In the genomic region with DNA sequence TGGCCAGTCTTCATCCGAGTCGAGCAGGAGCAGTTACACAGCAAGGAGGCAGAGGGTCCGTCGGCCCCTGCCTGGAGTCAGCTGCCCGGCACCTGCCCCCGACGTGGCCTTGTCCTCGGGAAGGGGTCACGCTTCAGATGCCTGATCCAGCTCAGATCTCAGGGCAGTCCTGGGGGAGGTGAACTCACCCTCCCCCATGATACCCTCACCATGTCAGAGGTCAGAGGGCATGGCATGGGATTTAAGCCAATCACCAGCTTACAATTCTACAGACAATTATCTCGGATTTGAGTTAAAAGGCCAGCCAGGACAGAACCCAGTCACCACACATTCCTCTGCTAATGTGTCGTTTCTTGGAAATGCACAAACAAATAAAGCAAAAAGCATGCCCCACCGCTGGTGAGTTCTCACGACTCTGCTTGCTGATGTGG, we compare ENCODE assay signal across 1 cellular context.
TF ChIP-seq lines count a peak whose summit lies in the region.

No MANE protein-coding gene starts in this region.

TF ChIP-seq in GM23338, 12 proteins besides CTCF, POLR2A, EP300 and RAD21 (continued from another document):
- TF ChIP-seq, protein P1, sequence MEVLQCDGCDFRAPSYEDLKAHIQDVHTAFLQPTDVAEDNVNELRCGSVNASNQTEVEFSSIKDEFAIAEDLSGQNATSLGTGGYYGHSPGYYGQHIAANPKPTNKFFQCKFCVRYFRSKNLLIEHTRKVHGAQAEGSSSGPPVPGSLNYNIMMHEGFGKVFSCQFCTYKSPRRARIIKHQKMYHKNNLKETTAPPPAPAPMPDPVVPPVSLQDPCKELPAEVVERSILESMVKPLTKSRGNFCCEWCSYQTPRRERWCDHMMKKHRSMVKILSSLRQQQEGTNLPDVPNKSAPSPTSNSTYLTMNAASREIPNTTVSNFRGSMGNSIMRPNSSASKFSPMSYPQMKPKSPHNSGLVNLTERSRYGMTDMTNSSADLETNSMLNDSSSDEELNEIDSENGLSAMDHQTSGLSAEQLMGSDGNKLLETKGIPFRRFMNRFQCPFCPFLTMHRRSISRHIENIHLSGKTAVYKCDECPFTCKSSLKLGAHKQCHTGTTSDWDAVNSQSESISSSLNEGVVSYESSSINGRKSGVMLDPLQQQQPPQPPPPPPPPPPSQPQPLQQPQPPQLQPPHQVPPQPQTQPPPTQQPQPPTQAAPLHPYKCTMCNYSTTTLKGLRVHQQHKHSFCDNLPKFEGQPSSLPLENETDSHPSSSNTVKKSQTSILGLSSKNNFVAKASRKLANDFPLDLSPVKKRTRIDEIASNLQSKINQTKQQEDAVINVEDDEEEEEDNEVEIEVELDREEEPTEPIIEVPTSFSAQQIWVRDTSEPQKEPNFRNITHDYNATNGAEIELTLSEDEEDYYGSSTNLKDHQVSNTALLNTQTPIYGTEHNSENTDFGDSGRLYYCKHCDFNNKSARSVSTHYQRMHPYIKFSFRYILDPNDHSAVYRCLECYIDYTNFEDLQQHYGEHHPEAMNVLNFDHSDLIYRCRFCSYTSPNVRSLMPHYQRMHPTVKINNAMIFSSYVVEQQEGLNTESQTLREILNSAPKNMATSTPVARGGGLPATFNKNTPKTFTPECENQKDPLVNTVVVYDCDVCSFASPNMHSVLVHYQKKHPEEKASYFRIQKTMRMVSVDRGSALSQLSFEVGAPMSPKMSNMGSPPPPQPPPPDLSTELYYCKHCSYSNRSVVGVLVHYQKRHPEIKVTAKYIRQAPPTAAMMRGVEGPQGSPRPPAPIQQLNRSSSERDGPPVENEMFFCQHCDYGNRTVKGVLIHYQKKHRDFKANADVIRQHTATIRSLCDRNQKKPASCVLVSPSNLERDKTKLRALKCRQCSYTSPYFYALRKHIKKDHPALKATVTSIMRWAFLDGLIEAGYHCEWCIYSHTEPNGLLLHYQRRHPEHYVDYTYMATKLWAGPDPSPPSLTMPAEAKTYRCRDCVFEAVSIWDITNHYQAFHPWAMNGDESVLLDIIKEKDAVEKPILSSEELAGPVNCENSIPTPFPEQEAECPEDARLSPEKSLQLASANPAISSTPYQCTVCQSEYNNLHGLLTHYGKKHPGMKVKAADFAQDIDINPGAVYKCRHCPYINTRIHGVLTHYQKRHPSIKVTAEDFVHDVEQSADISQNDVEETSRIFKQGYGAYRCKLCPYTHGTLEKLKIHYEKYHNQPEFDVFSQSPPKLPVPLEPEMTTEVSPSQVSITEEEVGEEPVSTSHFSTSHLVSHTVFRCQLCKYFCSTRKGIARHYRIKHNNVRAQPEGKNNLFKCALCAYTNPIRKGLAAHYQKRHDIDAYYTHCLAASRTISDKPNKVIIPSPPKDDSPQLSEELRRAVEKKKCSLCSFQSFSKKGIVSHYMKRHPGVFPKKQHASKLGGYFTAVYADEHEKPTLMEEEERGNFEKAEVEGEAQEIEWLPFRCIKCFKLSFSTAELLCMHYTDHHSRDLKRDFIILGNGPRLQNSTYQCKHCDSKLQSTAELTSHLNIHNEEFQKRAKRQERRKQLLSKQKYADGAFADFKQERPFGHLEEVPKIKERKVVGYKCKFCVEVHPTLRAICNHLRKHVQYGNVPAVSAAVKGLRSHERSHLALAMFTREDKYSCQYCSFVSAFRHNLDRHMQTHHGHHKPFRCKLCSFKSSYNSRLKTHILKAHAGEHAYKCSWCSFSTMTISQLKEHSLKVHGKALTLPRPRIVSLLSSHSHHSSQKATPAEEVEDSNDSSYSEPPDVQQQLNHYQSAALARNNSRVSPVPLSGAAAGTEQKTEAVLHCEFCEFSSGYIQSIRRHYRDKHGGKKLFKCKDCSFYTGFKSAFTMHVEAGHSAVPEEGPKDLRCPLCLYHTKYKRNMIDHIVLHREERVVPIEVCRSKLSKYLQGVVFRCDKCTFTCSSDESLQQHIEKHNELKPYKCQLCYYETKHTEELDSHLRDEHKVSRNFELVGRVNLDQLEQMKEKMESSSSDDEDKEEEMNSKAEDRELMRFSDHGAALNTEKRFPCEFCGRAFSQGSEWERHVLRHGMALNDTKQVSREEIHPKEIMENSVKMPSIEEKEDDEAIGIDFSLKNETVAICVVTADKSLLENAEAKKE (CRISPR knock-in tag; IDR thresholded peaks at IDR 0.05) = no peak
- no peak for TF ChIP-seq NANOG (IDR thresholded peaks at IDR 0.05; ENCODE audit: borderline replicate concordance)
- no peak for TF ChIP-seq POLR2AphosphoS5 (IDR thresholded peaks at IDR 0.05; ENCODE audit: low read depth)
- TF ChIP-seq, protein P2, sequence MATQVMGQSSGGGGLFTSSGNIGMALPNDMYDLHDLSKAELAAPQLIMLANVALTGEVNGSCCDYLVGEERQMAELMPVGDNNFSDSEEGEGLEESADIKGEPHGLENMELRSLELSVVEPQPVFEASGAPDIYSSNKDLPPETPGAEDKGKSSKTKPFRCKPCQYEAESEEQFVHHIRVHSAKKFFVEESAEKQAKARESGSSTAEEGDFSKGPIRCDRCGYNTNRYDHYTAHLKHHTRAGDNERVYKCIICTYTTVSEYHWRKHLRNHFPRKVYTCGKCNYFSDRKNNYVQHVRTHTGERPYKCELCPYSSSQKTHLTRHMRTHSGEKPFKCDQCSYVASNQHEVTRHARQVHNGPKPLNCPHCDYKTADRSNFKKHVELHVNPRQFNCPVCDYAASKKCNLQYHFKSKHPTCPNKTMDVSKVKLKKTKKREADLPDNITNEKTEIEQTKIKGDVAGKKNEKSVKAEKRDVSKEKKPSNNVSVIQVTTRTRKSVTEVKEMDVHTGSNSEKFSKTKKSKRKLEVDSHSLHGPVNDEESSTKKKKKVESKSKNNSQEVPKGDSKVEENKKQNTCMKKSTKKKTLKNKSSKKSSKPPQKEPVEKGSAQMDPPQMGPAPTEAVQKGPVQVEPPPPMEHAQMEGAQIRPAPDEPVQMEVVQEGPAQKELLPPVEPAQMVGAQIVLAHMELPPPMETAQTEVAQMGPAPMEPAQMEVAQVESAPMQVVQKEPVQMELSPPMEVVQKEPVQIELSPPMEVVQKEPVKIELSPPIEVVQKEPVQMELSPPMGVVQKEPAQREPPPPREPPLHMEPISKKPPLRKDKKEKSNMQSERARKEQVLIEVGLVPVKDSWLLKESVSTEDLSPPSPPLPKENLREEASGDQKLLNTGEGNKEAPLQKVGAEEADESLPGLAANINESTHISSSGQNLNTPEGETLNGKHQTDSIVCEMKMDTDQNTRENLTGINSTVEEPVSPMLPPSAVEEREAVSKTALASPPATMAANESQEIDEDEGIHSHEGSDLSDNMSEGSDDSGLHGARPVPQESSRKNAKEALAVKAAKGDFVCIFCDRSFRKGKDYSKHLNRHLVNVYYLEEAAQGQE (IDR thresholded peaks at IDR 0.05; ENCODE audit: unreplicated experiment) = no peak
